In genomic region chr9:4970970-4971641, GRCh38 we compare ENCODE assay signal across 8 cellular contexts. TPM values are rescaled to one million over a fixed set of nuclear protein-coding genes. Genes with fewer than 3 reads are reported as not detected.
DNase-seq lines count a peak whose midpoint lies in the region; ATAC-seq and TF ChIP-seq lines count a peak whose summit lies in the region.

No MANE protein-coding gene starts in this region.

- H3K4me1 ChIP-seq in Loucy (ENCODE audit: insufficient read depth, low read length, poor library complexity, severe bottlenecking) (peaks cover 6% of the 10 kb centered on the region), upper lobe of right lung (peaks cover 3% of the 10 kb centered on the region), prostate gland (replicated peaks) (no peaks in the 10 kb centered on the region)

- H3F3A ChIP-seq in Loucy (ENCODE audit: low read depth): no peaks in the 10 kb centered on the region

- H3K27me3 ChIP-seq in Loucy (ENCODE audit: insufficient read depth, low read length, poor library complexity, severe bottlenecking): no peaks in the 10 kb centered on the region
- H3K27me3 ChIP-seq in upper lobe of right lung: no peaks in the 10 kb centered on the region
- no peaks in the 10 kb centered on the region for H3K27me3 ChIP-seq in prostate gland (replicated peaks; ENCODE audit: insufficient read depth)

- no peaks in the 10 kb centered on the region for H3K9me2 ChIP-seq in Loucy (replicated peaks; ENCODE audit: low read depth, low read length)

- H3K79me2 ChIP-seq in Loucy (ENCODE audit: insufficient read depth, low read length): no peaks in the 10 kb centered on the region

- peak; percentile 44 for DNase-seq in activated naive CD8-positive, alpha-beta T cell treated with anti-CD3 and anti-CD28 coated beads, Interleukin-2, amount 50 U/mL, for 16 hours (ENCODE audit: low read depth, low spot score)
- DNase-seq in upper lobe of right lung (no peak), erythroblast (lab: John Stamatoyannopoulos, UW) (no peak), NCI-H345 treated with DMSO at 0.1 percent for 48 hours (lab: John Stamatoyannopoulos, UW; ENCODE audit: unreplicated experiment) (no peak), prostate gland (ENCODE audit: low spot score) (no peak)

- ATAC-seq in GM21526 (IDR thresholded peaks at IDR 0.05; ENCODE audit: low FRiP score, unreplicated experiment): peak; percentile 86
- peak; percentile 61 for ATAC-seq in upper lobe of right lung

- H3K4me3 ChIP-seq in GM12875 (ENCODE audit: low read depth, low read length) (peak overlapping the region; percentile 31), Loucy (ENCODE audit: low read length, poor library complexity, severe bottlenecking) (peak overlapping the region; percentile 32), upper lobe of right lung (no peak overlapping the region), prostate gland (no peak overlapping the region)

- no peak overlapping the region for H3K27ac ChIP-seq in upper lobe of right lung
- no peak overlapping the region for H3K27ac ChIP-seq in prostate gland

- WGBS in prostate gland: 79% methylated on average over 8 of the region's 8 CpGs

- TF ChIP-seq CTCF in GM12875 (IDR thresholded peaks at IDR 0.05; ENCODE audit: borderline replicate concordance, insufficient read depth, low read depth, low read length) (no peak), Loucy (conservative IDR thresholded peaks at IDR 0.05; ENCODE audit: low read length) (no peak), upper lobe of right lung (IDR thresholded peaks at IDR 0.05) (no peak), prostate gland (IDR thresholded peaks at IDR 0.05) (no peak)

- no peaks in the 10 kb centered on the region for H3K9me3 ChIP-seq in Loucy (ENCODE audit: insufficient read depth, low read depth, low read length)
- H3K9me3 ChIP-seq in upper lobe of right lung: no peaks in the 10 kb centered on the region
- no peaks in the 10 kb centered on the region for H3K9me3 ChIP-seq in prostate gland

- no peak overlapping the region for H3K9ac ChIP-seq in Loucy (ENCODE audit: low read depth, low read length, poor library complexity, severe bottlenecking)

- H4K20me1 ChIP-seq in Loucy (ENCODE audit: insufficient read depth, low read length, poor library complexity, severe bottlenecking): no peaks in the 10 kb centered on the region

- H3K4me2 ChIP-seq in Loucy (ENCODE audit: low read depth, low read length, poor library complexity, severe bottlenecking): peak overlapping the region; percentile 44

- intact Hi-C loops in upper lobe of right lung (cut with DNase I) (no loop called here), prostate gland (cut with DNase I) (no loop called here)

- H2AFZ ChIP-seq in Loucy (ENCODE audit: low read length): peak overlapping the region; percentile 6; the same call in 1 of the 2 replicates

- TF ChIP-seq POLR2A in erythroblast (IDR thresholded peaks at IDR 0.05; ENCODE audit: low read length) (no peak), prostate gland (IDR thresholded peaks at IDR 0.05) (no peak)

- H3K36me3 ChIP-seq in Loucy (ENCODE audit: insufficient read depth, low read length): no peaks in the 10 kb centered on the region
- no peaks in the 10 kb centered on the region for H3K36me3 ChIP-seq in upper lobe of right lung
- H3K36me3 ChIP-seq in prostate gland: no peaks in the 10 kb centered on the region

RNA-seq across cellular contexts. Expression of gene JAK2, which starts 14.0 kb away (rescaled TPM):
- total RNA-seq in upper lobe of right lung (24.4 TPM), prostate gland (10 to 100 TPM in 1 of 2 donors, 1 to 10 TPM in 1; 8.6 to 13.9 TPM)

Comparison
In these comparisons a context has a peak if more than half of its experiments do, and no peak if none do; other contexts are left out.
1. H3K4me3 ChIP-seq: peak in GM12875 (single experiment) and Loucy (single experiment); none in upper lobe of right lung (single experiment) and prostate gland (0 of 2).